1 cellular context compared by ENCODE assay signal in genomic region chr10:78255796-78256638, GRCh38.
TF ChIP-seq lines count a peak whose summit lies in the region.

No MANE protein-coding gene starts in this region.

TF ChIP-seq in K562, 482 proteins besides CTCF, POLR2A, EP300 and RAD21 (continued from another document and continues in another):
- TF ChIP-seq, protein P1, sequence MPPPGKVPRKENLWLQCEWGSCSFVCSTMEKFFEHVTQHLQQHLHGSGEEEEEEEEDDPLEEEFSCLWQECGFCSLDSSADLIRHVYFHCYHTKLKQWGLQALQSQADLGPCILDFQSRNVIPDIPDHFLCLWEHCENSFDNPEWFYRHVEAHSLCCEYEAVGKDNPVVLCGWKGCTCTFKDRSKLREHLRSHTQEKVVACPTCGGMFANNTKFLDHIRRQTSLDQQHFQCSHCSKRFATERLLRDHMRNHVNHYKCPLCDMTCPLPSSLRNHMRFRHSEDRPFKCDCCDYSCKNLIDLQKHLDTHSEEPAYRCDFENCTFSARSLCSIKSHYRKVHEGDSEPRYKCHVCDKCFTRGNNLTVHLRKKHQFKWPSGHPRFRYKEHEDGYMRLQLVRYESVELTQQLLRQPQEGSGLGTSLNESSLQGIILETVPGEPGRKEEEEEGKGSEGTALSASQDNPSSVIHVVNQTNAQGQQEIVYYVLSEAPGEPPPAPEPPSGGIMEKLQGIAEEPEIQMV (tag; conservative IDR thresholded peaks at IDR 0.05; ENCODE audit: low read depth), result peak; percentile 14; the same call in 1 of the 2 replicates
- TF ChIP-seq ZNF274 (IDR thresholded peaks at IDR 0.05; ENCODE audit: borderline replicate concordance, low read depth, low read length) (no peak), ZBTB11 (CRISPR knock-in tag; IDR thresholded peaks at IDR 0.05) (peak in 1 of 3 experiments; percentile 60; a peak in 1 of 6 replicates), MECOM (CRISPR knock-in tag; IDR thresholded peaks at IDR 0.05) (peak; percentile 49; the same call in 1 of the 2 replicates), HMG20B (CRISPR knock-in tag; IDR thresholded peaks at IDR 0.05) (no peak), ARHGAP35 (IDR thresholded peaks at IDR 0.05; ENCODE audit: partially characterized antibody) (no peak), ZNF3 (CRISPR knock-in tag; IDR thresholded peaks at IDR 0.05) (no peak), STAT5A (IDR thresholded peaks at IDR 0.05; ENCODE audit: borderline replicate concordance, low read length) (no peak; the same call in 1 of the 2 replicates), DACH1 (IDR thresholded peaks at IDR 0.05; ENCODE audit: partially characterized antibody) (no peak), HDGF (IDR thresholded peaks at IDR 0.05) (no peak), NCOA2 (IDR thresholded peaks at IDR 0.05; ENCODE audit: partially characterized antibody in 2 of 2) (no peak), FOXK2 (conservative IDR thresholded peaks at IDR 0.05 in 1 of 2, IDR thresholded peaks at IDR 0.05 in 1 of 2; ENCODE audit: low read depth in 2 of 2) (peak; percentile 44 to 59), CBX3 (IDR thresholded peaks at IDR 0.05; ENCODE audit: borderline replicate concordance in 1 of 2, low read length in 2 of 2) (peak in 1 of 2 experiments; percentile 67; a peak in 2 of 3 replicates), SETDB1 (IDR thresholded peaks at IDR 0.05; ENCODE audit: low read length) (peak; percentile 58), NR3C1 (CRISPR knock-in tag; IDR thresholded peaks at IDR 0.05) (no peak), ZNF696 (CRISPR knock-in tag; conservative IDR thresholded peaks at IDR 0.05) (no peak), HDAC2 (IDR thresholded peaks at IDR 0.05) (peak; percentile 96), ZNF121 (CRISPR knock-in tag; conservative IDR thresholded peaks at IDR 0.05) (no peak), ZNF551 (CRISPR knock-in tag; IDR thresholded peaks at IDR 0.05) (no peak), CBFA2T2 (conservative IDR thresholded peaks at IDR 0.05) (no peak), ZNF324 (CRISPR knock-in tag; IDR thresholded peaks at IDR 0.05) (no peak), PTBP1 (IDR thresholded peaks at IDR 0.05; ENCODE audit: low read depth, low read length) (no peak), KAT2B (IDR thresholded peaks at IDR 0.05; ENCODE audit: low read depth, low read length) (no peak), ZC3H11A (IDR thresholded peaks at IDR 0.05; ENCODE audit: low read depth, low read length) (no peak), ZBTB17 (CRISPR knock-in tag; IDR thresholded peaks at IDR 0.05) (no peak; the same call in 1 of the 2 replicates), SAFB (IDR thresholded peaks at IDR 0.05; ENCODE audit: borderline replicate concordance, low read depth, low read length) (no peak), ZBTB5 (IDR thresholded peaks at IDR 0.05) (no peak), ZNF76 (CRISPR knock-in tag; IDR thresholded peaks at IDR 0.05; ENCODE audit: borderline replicate concordance) (no peak; the same call in 1 of the 2 replicates), HBP1 (CRISPR knock-in tag; IDR thresholded peaks at IDR 0.05) (0 out of 2 replicates have a peak, but pooled peaks have one; percentile 1)
- TF ChIP-seq, protein P2, sequence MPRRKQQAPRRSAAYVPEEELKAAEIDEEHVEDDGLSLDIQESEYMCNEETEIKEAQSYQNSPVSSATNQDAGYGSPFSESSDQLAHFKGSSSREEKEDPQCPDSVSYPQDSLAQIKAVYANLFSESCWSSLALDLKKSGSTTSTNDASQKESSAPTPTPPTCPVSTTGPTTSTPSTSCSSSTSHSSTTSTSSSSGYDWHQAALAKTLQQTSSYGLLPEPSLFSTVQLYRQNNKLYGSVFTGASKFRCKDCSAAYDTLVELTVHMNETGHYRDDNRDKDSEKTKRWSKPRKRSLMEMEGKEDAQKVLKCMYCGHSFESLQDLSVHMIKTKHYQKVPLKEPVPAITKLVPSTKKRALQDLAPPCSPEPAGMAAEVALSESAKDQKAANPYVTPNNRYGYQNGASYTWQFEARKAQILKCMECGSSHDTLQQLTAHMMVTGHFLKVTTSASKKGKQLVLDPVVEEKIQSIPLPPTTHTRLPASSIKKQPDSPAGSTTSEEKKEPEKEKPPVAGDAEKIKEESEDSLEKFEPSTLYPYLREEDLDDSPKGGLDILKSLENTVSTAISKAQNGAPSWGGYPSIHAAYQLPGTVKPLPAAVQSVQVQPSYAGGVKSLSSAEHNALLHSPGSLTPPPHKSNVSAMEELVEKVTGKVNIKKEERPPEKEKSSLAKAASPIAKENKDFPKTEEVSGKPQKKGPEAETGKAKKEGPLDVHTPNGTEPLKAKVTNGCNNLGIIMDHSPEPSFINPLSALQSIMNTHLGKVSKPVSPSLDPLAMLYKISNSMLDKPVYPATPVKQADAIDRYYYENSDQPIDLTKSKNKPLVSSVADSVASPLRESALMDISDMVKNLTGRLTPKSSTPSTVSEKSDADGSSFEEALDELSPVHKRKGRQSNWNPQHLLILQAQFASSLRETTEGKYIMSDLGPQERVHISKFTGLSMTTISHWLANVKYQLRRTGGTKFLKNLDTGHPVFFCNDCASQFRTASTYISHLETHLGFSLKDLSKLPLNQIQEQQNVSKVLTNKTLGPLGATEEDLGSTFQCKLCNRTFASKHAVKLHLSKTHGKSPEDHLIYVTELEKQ (CRISPR knock-in tag; IDR thresholded peaks at IDR 0.05), result no peak
- TF ChIP-seq, protein P3, sequence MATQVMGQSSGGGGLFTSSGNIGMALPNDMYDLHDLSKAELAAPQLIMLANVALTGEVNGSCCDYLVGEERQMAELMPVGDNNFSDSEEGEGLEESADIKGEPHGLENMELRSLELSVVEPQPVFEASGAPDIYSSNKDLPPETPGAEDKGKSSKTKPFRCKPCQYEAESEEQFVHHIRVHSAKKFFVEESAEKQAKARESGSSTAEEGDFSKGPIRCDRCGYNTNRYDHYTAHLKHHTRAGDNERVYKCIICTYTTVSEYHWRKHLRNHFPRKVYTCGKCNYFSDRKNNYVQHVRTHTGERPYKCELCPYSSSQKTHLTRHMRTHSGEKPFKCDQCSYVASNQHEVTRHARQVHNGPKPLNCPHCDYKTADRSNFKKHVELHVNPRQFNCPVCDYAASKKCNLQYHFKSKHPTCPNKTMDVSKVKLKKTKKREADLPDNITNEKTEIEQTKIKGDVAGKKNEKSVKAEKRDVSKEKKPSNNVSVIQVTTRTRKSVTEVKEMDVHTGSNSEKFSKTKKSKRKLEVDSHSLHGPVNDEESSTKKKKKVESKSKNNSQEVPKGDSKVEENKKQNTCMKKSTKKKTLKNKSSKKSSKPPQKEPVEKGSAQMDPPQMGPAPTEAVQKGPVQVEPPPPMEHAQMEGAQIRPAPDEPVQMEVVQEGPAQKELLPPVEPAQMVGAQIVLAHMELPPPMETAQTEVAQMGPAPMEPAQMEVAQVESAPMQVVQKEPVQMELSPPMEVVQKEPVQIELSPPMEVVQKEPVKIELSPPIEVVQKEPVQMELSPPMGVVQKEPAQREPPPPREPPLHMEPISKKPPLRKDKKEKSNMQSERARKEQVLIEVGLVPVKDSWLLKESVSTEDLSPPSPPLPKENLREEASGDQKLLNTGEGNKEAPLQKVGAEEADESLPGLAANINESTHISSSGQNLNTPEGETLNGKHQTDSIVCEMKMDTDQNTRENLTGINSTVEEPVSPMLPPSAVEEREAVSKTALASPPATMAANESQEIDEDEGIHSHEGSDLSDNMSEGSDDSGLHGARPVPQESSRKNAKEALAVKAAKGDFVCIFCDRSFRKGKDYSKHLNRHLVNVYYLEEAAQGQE (CRISPR knock-in tag; IDR thresholded peaks at IDR 0.05; ENCODE audit: low read depth), result no peak
- TF ChIP-seq, protein P4, sequence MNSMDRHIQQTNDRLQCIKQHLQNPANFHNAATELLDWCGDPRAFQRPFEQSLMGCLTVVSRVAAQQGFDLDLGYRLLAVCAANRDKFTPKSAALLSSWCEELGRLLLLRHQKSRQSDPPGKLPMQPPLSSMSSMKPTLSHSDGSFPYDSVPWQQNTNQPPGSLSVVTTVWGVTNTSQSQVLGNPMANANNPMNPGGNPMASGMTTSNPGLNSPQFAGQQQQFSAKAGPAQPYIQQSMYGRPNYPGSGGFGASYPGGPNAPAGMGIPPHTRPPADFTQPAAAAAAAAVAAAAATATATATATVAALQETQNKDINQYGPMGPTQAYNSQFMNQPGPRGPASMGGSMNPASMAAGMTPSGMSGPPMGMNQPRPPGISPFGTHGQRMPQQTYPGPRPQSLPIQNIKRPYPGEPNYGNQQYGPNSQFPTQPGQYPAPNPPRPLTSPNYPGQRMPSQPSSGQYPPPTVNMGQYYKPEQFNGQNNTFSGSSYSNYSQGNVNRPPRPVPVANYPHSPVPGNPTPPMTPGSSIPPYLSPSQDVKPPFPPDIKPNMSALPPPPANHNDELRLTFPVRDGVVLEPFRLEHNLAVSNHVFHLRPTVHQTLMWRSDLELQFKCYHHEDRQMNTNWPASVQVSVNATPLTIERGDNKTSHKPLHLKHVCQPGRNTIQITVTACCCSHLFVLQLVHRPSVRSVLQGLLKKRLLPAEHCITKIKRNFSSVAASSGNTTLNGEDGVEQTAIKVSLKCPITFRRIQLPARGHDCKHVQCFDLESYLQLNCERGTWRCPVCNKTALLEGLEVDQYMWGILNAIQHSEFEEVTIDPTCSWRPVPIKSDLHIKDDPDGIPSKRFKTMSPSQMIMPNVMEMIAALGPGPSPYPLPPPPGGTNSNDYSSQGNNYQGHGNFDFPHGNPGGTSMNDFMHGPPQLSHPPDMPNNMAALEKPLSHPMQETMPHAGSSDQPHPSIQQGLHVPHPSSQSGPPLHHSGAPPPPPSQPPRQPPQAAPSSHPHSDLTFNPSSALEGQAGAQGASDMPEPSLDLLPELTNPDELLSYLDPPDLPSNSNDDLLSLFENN (IDR thresholded peaks at IDR 0.05; ENCODE audit: low read depth in 2 of 2, low read length in 2 of 2), result no peak
- TF ChIP-seq, protein P5, sequence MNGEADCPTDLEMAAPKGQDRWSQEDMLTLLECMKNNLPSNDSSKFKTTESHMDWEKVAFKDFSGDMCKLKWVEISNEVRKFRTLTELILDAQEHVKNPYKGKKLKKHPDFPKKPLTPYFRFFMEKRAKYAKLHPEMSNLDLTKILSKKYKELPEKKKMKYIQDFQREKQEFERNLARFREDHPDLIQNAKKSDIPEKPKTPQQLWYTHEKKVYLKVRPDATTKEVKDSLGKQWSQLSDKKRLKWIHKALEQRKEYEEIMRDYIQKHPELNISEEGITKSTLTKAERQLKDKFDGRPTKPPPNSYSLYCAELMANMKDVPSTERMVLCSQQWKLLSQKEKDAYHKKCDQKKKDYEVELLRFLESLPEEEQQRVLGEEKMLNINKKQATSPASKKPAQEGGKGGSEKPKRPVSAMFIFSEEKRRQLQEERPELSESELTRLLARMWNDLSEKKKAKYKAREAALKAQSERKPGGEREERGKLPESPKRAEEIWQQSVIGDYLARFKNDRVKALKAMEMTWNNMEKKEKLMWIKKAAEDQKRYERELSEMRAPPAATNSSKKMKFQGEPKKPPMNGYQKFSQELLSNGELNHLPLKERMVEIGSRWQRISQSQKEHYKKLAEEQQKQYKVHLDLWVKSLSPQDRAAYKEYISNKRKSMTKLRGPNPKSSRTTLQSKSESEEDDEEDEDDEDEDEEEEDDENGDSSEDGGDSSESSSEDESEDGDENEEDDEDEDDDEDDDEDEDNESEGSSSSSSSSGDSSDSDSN (IDR thresholded peaks at IDR 0.05; ENCODE audit: borderline replicate concordance in 1 of 2, low read depth in 2 of 2, low read length in 2 of 2), result no peak
- TF ChIP-seq, protein P6, sequence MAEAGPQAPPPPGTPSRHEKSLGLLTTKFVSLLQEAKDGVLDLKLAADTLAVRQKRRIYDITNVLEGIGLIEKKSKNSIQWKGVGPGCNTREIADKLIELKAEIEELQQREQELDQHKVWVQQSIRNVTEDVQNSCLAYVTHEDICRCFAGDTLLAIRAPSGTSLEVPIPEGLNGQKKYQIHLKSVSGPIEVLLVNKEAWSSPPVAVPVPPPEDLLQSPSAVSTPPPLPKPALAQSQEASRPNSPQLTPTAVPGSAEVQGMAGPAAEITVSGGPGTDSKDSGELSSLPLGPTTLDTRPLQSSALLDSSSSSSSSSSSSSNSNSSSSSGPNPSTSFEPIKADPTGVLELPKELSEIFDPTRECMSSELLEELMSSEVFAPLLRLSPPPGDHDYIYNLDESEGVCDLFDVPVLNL (CRISPR knock-in tag; IDR thresholded peaks at IDR 0.05; ENCODE audit: low read depth), result no peak
